In the genomic region with DNA sequence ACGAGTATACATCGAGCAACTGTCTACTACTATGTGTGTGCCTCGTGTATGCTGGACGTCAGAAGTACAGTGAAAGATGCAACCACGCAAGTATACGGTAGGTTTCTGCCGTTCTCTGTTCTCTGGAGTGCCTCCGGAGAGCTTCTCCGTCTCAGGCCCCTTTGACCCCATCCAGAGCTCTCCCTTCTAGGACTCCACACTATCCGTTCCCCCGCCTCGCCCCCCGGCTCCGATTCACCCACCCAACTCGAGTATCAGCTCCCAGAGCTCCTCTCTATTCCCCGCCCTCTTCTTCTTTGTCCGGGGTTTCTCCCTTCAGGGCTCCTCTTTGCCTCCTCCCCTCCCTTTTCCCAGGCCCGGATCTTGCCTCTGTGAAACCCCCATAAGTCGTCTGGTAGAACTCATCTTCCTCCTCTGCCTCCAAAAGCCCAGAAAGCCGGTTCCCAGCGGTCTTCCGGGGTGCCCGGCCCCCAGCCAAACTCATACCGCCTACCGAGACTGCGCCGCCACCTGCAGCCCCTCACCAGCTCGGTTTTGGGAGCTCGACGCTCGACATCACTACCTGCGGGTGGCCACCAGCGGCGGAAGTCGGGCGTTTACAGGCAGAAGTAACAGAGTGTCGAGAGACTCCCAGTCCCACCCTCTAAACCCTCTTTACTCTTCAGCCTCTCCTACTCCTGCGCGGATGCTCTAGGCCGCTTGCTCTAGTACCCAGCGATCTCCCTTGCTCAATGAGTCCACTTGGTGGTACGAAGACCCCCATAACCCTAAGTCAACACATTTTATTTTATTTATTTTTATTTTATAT, we compare ENCODE assay signal across 1 cellular context.
TF ChIP-seq lines count a peak whose summit lies in the region.

A gene with protein sequence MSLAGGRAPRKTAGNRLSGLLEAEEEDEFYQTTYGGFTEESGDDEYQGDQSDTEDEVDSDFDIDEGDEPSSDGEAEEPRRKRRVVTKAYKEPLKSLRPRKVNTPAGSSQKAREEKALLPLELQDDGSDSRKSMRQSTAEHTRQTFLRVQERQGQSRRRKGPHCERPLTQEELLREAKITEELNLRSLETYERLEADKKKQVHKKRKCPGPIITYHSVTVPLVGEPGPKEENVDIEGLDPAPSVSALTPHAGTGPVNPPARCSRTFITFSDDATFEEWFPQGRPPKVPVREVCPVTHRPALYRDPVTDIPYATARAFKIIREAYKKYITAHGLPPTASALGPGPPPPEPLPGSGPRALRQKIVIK (minus strand): TSS at position 560 of the 808 bp plus-strand sequence. CDS start 76 bp downstream, at position 484.

TF ChIP-seq in HepG2, 621 proteins besides CTCF, POLR2A, EP300 and RAD21 (continued from another document and continues in another):
- TF ChIP-seq, protein P1, sequence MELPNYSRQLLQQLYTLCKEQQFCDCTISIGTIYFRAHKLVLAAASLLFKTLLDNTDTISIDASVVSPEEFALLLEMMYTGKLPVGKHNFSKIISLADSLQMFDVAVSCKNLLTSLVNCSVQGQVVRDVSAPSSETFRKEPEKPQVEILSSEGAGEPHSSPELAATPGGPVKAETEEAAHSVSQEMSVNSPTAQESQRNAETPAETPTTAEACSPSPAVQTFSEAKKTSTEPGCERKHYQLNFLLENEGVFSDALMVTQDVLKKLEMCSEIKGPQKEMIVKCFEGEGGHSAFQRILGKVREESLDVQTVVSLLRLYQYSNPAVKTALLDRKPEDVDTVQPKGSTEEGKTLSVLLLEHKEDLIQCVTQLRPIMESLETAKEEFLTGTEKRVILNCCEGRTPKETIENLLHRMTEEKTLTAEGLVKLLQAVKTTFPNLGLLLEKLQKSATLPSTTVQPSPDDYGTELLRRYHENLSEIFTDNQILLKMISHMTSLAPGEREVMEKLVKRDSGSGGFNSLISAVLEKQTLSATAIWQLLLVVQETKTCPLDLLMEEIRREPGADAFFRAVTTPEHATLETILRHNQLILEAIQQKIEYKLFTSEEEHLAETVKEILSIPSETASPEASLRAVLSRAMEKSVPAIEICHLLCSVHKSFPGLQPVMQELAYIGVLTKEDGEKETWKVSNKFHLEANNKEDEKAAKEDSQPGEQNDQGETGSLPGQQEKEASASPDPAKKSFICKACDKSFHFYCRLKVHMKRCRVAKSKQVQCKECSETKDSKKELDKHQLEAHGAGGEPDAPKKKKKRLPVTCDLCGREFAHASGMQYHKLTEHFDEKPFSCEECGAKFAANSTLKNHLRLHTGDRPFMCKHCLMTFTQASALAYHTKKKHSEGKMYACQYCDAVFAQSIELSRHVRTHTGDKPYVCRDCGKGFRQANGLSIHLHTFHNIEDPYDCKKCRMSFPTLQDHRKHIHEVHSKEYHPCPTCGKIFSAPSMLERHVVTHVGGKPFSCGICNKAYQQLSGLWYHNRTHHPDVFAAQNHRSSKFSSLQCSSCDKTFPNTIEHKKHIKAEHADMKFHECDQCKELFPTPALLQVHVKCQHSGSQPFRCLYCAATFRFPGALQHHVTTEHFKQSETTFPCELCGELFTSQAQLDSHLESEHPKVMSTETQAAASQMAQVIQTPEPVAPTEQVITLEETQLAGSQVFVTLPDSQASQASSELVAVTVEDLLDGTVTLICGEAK (IDR thresholded peaks at IDR 0.05), result no peak
- TF ChIP-seq, protein P1 (CRISPR knock-in tag; IDR thresholded peaks at IDR 0.05), result peak; percentile 59; the same call in 1 of the 2 replicates
- TF ChIP-seq DPF2 (CRISPR knock-in tag; IDR thresholded peaks at IDR 0.05; ENCODE audit: borderline replicate concordance, low read depth) (no peak), ZNF354B (CRISPR knock-in tag; IDR thresholded peaks at IDR 0.05) (no peak), THAP7 (CRISPR knock-in tag; IDR thresholded peaks at IDR 0.05) (peak; percentile 88), SSRP1 (CRISPR knock-in tag; IDR thresholded peaks at IDR 0.05) (no peak), SIX1 (CRISPR knock-in tag; IDR thresholded peaks at IDR 0.05; ENCODE audit: borderline replicate concordance) (no peak), ZNF800 (CRISPR knock-in tag; IDR thresholded peaks at IDR 0.05) (peak; percentile 37), BRD4 (CRISPR knock-in tag; IDR thresholded peaks at IDR 0.05) (peak; percentile 73; the same call in 1 of the 2 replicates), WIZ (CRISPR knock-in tag; IDR thresholded peaks at IDR 0.05) (no peak), KLF6 (CRISPR knock-in tag; IDR thresholded peaks at IDR 0.05) (peak; percentile 91), ZNF468 (CRISPR knock-in tag; IDR thresholded peaks at IDR 0.05) (no peak), KLF16 (CRISPR knock-in tag; IDR thresholded peaks at IDR 0.05) (peak in 1 of 2 experiments; percentile 96; a peak in 2 of 4 replicates), REL (CRISPR knock-in tag; conservative IDR thresholded peaks at IDR 0.05) (no peak), ZNF570 (CRISPR knock-in tag; IDR thresholded peaks at IDR 0.05; ENCODE audit: borderline replicate concordance) (no peak), RBAK (CRISPR knock-in tag; IDR thresholded peaks at IDR 0.05) (no peak), MED1 (CRISPR knock-in tag; IDR thresholded peaks at IDR 0.05) (peak; percentile 84), HOXD1 (CRISPR knock-in tag; IDR thresholded peaks at IDR 0.05) (no peak), SETDB1 (CRISPR knock-in tag; IDR thresholded peaks at IDR 0.05; ENCODE audit: borderline replicate concordance) (no peak), MAZ (IDR thresholded peaks at IDR 0.05; ENCODE audit: borderline replicate concordance, low read depth, low read length) (peak; percentile 83), MAZ (CRISPR knock-in tag; IDR thresholded peaks at IDR 0.05; ENCODE audit: low read depth) (peak; percentile 80), NAIF1 (CRISPR knock-in tag; IDR thresholded peaks at IDR 0.05; ENCODE audit: borderline replicate concordance) (peak; percentile 51; the same call in 1 of the 2 replicates), GMEB1 (CRISPR knock-in tag; IDR thresholded peaks at IDR 0.05; ENCODE audit: borderline replicate concordance) (peak; percentile 93), SAP130 (CRISPR knock-in tag; IDR thresholded peaks at IDR 0.05; ENCODE audit: low read depth) (peak; percentile 96), PLRG1 (conservative IDR thresholded peaks at IDR 0.05) (no peak)
- TF ChIP-seq, protein P2, sequence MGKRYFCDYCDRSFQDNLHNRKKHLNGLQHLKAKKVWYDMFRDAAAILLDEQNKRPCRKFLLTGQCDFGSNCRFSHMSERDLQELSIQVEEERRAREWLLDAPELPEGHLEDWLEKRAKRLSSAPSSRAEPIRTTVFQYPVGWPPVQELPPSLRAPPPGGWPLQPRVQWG (CRISPR knock-in tag; IDR thresholded peaks at IDR 0.05; ENCODE audit: borderline replicate concordance, low read depth), result no peak
- TF ChIP-seq, protein P3, sequence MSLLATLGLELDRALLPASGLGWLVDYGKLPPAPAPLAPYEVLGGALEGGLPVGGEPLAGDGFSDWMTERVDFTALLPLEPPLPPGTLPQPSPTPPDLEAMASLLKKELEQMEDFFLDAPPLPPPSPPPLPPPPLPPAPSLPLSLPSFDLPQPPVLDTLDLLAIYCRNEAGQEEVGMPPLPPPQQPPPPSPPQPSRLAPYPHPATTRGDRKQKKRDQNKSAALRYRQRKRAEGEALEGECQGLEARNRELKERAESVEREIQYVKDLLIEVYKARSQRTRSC (CRISPR knock-in tag; IDR thresholded peaks at IDR 0.05; ENCODE audit: low read depth), result no peak
- TF ChIP-seq, protein P4, sequence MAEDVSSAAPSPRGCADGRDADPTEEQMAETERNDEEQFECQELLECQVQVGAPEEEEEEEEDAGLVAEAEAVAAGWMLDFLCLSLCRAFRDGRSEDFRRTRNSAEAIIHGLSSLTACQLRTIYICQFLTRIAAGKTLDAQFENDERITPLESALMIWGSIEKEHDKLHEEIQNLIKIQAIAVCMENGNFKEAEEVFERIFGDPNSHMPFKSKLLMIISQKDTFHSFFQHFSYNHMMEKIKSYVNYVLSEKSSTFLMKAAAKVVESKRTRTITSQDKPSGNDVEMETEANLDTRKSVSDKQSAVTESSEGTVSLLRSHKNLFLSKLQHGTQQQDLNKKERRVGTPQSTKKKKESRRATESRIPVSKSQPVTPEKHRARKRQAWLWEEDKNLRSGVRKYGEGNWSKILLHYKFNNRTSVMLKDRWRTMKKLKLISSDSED (CRISPR knock-in tag; IDR thresholded peaks at IDR 0.05), result no peak
- TF ChIP-seq, protein P5, sequence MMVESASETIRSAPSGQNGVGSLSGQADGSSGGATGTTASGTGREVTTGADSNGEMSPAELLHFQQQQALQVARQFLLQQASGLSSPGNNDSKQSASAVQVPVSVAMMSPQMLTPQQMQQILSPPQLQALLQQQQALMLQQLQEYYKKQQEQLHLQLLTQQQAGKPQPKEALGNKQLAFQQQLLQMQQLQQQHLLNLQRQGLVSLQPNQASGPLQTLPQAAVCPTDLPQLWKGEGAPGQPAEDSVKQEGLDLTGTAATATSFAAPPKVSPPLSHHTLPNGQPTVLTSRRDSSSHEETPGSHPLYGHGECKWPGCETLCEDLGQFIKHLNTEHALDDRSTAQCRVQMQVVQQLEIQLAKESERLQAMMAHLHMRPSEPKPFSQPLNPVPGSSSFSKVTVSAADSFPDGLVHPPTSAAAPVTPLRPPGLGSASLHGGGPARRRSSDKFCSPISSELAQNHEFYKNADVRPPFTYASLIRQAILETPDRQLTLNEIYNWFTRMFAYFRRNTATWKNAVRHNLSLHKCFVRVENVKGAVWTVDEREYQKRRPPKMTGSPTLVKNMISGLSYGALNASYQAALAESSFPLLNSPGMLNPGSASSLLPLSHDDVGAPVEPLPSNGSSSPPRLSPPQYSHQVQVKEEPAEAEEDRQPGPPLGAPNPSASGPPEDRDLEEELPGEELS (CRISPR knock-in tag; IDR thresholded peaks at IDR 0.05), result peak; percentile 46; the same call in 1 of the 2 replicates
- TF ChIP-seq, protein P6, sequence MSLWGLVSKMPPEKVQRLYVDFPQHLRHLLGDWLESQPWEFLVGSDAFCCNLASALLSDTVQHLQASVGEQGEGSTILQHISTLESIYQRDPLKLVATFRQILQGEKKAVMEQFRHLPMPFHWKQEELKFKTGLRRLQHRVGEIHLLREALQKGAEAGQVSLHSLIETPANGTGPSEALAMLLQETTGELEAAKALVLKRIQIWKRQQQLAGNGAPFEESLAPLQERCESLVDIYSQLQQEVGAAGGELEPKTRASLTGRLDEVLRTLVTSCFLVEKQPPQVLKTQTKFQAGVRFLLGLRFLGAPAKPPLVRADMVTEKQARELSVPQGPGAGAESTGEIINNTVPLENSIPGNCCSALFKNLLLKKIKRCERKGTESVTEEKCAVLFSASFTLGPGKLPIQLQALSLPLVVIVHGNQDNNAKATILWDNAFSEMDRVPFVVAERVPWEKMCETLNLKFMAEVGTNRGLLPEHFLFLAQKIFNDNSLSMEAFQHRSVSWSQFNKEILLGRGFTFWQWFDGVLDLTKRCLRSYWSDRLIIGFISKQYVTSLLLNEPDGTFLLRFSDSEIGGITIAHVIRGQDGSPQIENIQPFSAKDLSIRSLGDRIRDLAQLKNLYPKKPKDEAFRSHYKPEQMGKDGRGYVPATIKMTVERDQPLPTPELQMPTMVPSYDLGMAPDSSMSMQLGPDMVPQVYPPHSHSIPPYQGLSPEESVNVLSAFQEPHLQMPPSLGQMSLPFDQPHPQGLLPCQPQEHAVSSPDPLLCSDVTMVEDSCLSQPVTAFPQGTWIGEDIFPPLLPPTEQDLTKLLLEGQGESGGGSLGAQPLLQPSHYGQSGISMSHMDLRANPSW (CRISPR knock-in tag; IDR thresholded peaks at IDR 0.05; ENCODE audit: borderline replicate concordance), result peak; percentile 60; the same call in 1 of the 2 replicates
